Comparison of ENCODE assay signal across 1 cellular context in genomic region chr1:211580303-211580687, GRCh38.
TF ChIP-seq lines count a peak whose summit lies in the region.

No MANE protein-coding gene starts in this region.

TF ChIP-seq in SK-N-SH treated with all-trans-retinoic acid at 6 μM for 48 hours, 23 proteins besides CTCF, POLR2A, EP300 and RAD21 (continued from another document):
- TF ChIP-seq, protein P1, sequence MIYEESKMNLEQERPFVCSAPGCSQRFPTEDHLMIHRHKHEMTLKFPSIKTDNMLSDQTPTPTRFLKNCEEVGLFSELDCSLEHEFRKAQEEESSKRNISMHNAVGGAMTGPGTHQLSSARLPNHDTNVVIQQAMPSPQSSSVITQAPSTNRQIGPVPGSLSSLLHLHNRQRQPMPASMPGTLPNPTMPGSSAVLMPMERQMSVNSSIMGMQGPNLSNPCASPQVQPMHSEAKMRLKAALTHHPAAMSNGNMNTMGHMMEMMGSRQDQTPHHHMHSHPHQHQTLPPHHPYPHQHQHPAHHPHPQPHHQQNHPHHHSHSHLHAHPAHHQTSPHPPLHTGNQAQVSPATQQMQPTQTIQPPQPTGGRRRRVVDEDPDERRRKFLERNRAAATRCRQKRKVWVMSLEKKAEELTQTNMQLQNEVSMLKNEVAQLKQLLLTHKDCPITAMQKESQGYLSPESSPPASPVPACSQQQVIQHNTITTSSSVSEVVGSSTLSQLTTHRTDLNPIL (CRISPR knock-in tag; IDR thresholded peaks at IDR 0.05; ENCODE audit: low read depth) = no peak
- no peak for TF ChIP-seq TCF4 (CRISPR knock-in tag; IDR thresholded peaks at IDR 0.05; ENCODE audit: borderline replicate concordance)
- no peak for TF ChIP-seq RARB (CRISPR knock-in tag; IDR thresholded peaks at IDR 0.05)
- TF ChIP-seq ZFP3 (CRISPR knock-in tag; IDR thresholded peaks at IDR 0.05) = no peak
- TF ChIP-seq ZNF565 (CRISPR knock-in tag; conservative IDR thresholded peaks at IDR 0.05; ENCODE audit: low read depth) = no peak
- TF ChIP-seq ZC3H10 (CRISPR knock-in tag; IDR thresholded peaks at IDR 0.05) = no peak
- TF ChIP-seq PPARA (CRISPR knock-in tag; IDR thresholded peaks at IDR 0.05; ENCODE audit: borderline replicate concordance) = no peak
TF ChIP-seq in SK-N-SH treated with all-trans-retinoic acid at 6 μM for 48 hours: peak in this region for 0.
